ENCODE assay signal across 9 cellular contexts in the genomic region with DNA sequence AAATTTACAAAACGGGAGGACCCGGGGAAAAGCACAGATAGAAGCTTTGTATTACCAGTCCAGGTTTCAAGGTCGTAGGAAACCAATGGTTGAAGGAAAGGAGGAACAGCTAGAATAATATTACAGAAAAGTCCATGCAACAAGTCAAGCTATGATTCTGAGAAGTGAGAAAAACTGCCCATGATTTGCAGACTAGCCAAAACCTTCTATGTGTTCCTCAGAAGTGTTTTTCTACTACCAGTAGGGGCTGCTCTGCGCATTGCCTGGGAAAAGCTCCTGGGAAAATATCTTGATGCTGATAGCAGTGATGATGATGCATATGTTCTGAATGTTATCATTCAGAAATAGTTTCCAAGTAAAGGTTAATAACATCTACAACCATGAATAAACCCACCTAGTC. TPM values are rescaled to one million over a fixed set of nuclear protein-coding genes. Genes with fewer than 3 reads are reported as not detected.
DNase-seq lines count a peak whose midpoint lies in the region; ATAC-seq, FAIRE-seq and TF ChIP-seq lines count a peak whose summit lies in the region.
"Had no signal": no experiment of that assay in that cellular context is flagged by ENCODE, and none has a peak within 500 bp of the region (broad histone marks: within the 10 kb centered on the region; RNA-seq: fewer than 3 reads in every experiment).

No MANE protein-coding gene starts in this region.

- POLR2A ChIA-PET in GM10248 (lab: Yijun Ruan, JAX): no interaction called here
- POLR2A ChIA-PET in endothelial cell of umbilical vein (lab: Charles Lee): no interaction called here

- no peaks in the 10 kb centered on the region for H3K9me1 ChIP-seq in endothelial cell of umbilical vein (replicated peaks; ENCODE audit: control insufficient read depth, extremely low read depth, insufficient read depth, low read length)

- dilution Hi-C loops in endothelial cell of umbilical vein (cut with MboI; ENCODE audit: extremely low pct_ligation_motif_present, low sequenced_read_pairs): no loop called here

- H3K36me3 ChIP-seq in endothelial cell of umbilical vein (ENCODE audit: control insufficient read depth in 2 of 2, extremely low read depth in 1 of 2, insufficient read depth in 2 of 2, low read length in 2 of 2) (no peaks in the 10 kb centered on the region), ovary (no peaks in the 10 kb centered on the region)

- no peaks in the 10 kb centered on the region for H4K20me1 ChIP-seq in endothelial cell of umbilical vein (replicated peaks; ENCODE audit: control insufficient read depth, extremely low read depth, insufficient read depth, low read length)

- no peak overlapping the region for H3K4me3 ChIP-seq in endothelial cell of umbilical vein (replicated peaks in 1 of 3; ENCODE audit: insufficient read depth in 1 of 3, low read depth in 1 of 3, low read length in 3 of 3)
- H3K4me3 ChIP-seq in ovary: peak overlapping the region; percentile 52
- no peak overlapping the region for H3K4me3 ChIP-seq in lower leg skin (ENCODE audit: low read depth, poor library complexity, severe bottlenecking)

- no peaks in the 10 kb centered on the region for H3K79me2 ChIP-seq in endothelial cell of umbilical vein (ENCODE audit: control insufficient read depth, insufficient read depth, low read length)

- TF ChIP-seq EP300 in ovary (IDR thresholded peaks at IDR 0.05): no peak

- peaks cover 4% of the 10 kb centered on the region for H3K4me1 ChIP-seq in endothelial cell of umbilical vein (ENCODE audit: control insufficient read depth, extremely low read depth, insufficient read depth, low read length)
- peaks cover 3% of the 10 kb centered on the region for H3K4me1 ChIP-seq in ovary (ENCODE audit: insufficient read depth)

- no peak for TF ChIP-seq POLR2A in endothelial cell of umbilical vein (IDR thresholded peaks at IDR 0.05; ENCODE audit: low read depth, low read length)
- no peak for TF ChIP-seq POLR2A in ovary (IDR thresholded peaks at IDR 0.05)
- TF ChIP-seq POLR2A in lower leg skin (IDR thresholded peaks at IDR 0.05): no peak

- 0 to 5% (median 2%) methylated on average over 4 of the region's 4 CpGs for WGBS in ovary, 3 donors
- 4 to 9% methylated on average over 4 of the region's 4 CpGs for WGBS in lower leg skin, 2 donors

- no peak overlapping the region for H3K27ac Mint-ChIP-seq in activated T-helper 17 cell treated with anti-CD3 and anti-CD28 coated beads, Interleukin-2, amount 50 U/mL, for 72 hours

- H3K27me3 ChIP-seq in endothelial cell of umbilical vein (ENCODE audit: control insufficient read depth in 2 of 2, insufficient read depth in 2 of 2, low read length in 2 of 2): peaks cover 28 to 39% of the 10 kb centered on the region in 2 experiments
- H3K27me3 ChIP-seq in ovary: no peaks in the 10 kb centered on the region

- H3K36me3 Mint-ChIP-seq in activated T-helper 17 cell treated with anti-CD3 and anti-CD28 coated beads, Interleukin-2, amount 50 U/mL, for 72 hours (ENCODE audit: low read depth): no peaks in the 10 kb centered on the region

- intact Hi-C loops in endothelial cell of umbilical vein (cut with micrococcal nuclease): loop anchor here (2.0 kb wide), 1 partner anchor 834 kb away; no protein-coding TSS in a partner anchor
- intact Hi-C loops in ovary (cut with DNase I): no loop called here
- intact Hi-C loops in lower leg skin (cut with DNase I; ENCODE audit: low total_unique reads): no loop called here

- no peaks in the 10 kb centered on the region for H3K4me1 Mint-ChIP-seq in activated T-helper 17 cell treated with anti-CD3 and anti-CD28 coated beads, Interleukin-2, amount 50 U/mL, for 72 hours

- no peaks in the 10 kb centered on the region for H3K9me3 Mint-ChIP-seq in activated T-helper 17 cell treated with anti-CD3 and anti-CD28 coated beads, Interleukin-2, amount 50 U/mL, for 72 hours

- peak; percentile 7 for TF ChIP-seq CTCF in GM10248 (IDR thresholded peaks at IDR 0.05; ENCODE audit: control extremely low read depth, extremely low read depth, low read depth, missing control alignments)
- peak; percentile 36 to 53 for TF ChIP-seq CTCF in endothelial cell of umbilical vein (IDR thresholded peaks at IDR 0.05; ENCODE audit: extremely low read depth in 1 of 2, insufficient read depth in 1 of 2, low read depth in 1 of 2, low read length in 2 of 2)
- peak in 2 of 3 donors; percentile 42 to 43 for TF ChIP-seq CTCF in ovary (IDR thresholded peaks at IDR 0.05)
- no peak for TF ChIP-seq CTCF in lower leg skin (IDR thresholded peaks at IDR 0.05)

- CTCF ChIA-PET in GM10248 (lab: Yijun Ruan, JAX) (interaction anchor here (1.0 to 2.5 kb wide), 2 partner anchors 9 to 16 kb away, joined by 4 to 9 read pairs; no protein-coding TSS in a partner anchor), endothelial cell of umbilical vein (lab: Charles Lee) (interaction anchor here (0.7 to 2.8 kb wide), 17 partner anchors 8 to 1141 kb away, joined by 3 to 14 read pairs (median 4); no protein-coding TSS in a partner anchor)

- peaks cover 38% of the 10 kb centered on the region for H3K27me3 Mint-ChIP-seq in activated T-helper 17 cell treated with anti-CD3 and anti-CD28 coated beads, Interleukin-2, amount 50 U/mL, for 72 hours

- FAIRE-seq in endothelial cell of umbilical vein (lab: Jason Lieb, UNC): peak; percentile 76

- H3K27ac ChIP-seq in endothelial cell of umbilical vein (ENCODE audit: insufficient read depth, low read depth, low read length) (no peak overlapping the region), ovary (peak overlapping the region in 1 of 2 donors; percentile 69)

- DNase-seq in GM10248 (ENCODE audit: extremely low spot score) (peak; percentile 2), NCI-H345 (lab: John Stamatoyannopoulos, UW) (peak; percentile 55), endothelial cell of umbilical vein (ENCODE audit: low read depth, low spot score) (peak; percentile 34), ovary (peak in 3 of 5 donors; percentile 26 to 51 (median 37)), lower leg skin (ENCODE audit: low spot score in 2 of 2) (no peak)
- no peak for DNase-seq in activated effector memory CD4-positive, alpha-beta T cell treated with Interleukin-2 at 50 U/mL for 16 hours
- DNase-seq: stimulated activated CD4-positive, alpha-beta T cell treated with anti-CD3 and anti-CD28 coated beads, Interleukin-4, amount 100 ng/mL, for 4 hours had no signal

- no peak overlapping the region for H2AFZ ChIP-seq in endothelial cell of umbilical vein (ENCODE audit: low read depth, low read length)

- H3K9me3 ChIP-seq in endothelial cell of umbilical vein (replicated peaks; ENCODE audit: control insufficient read depth, insufficient read depth, low read length) (no peaks in the 10 kb centered on the region), ovary (no peaks in the 10 kb centered on the region)

- H3K9ac ChIP-seq in endothelial cell of umbilical vein (replicated peaks; ENCODE audit: extremely low read depth, insufficient read depth, low read length): no peak overlapping the region

- H3K4me3 Mint-ChIP-seq in activated T-helper 17 cell treated with anti-CD3 and anti-CD28 coated beads, Interleukin-2, amount 50 U/mL, for 72 hours: no peak overlapping the region

- ATAC-seq in activated T-helper 17 cell treated with anti-CD3 and anti-CD28 coated beads, Interleukin-2, amount 50 U/mL, for 72 hours (replicated peaks): no peak
- ATAC-seq in HG03432 (IDR thresholded peaks at IDR 0.05; ENCODE audit: unreplicated experiment): no peak

- BruUV-seq in endothelial cell of umbilical vein (replicated peaks; lab: Mats Ljungman, UMichigan): no TSS peak

- peak overlapping the region; percentile 37 for H3K4me2 ChIP-seq in endothelial cell of umbilical vein (ENCODE audit: insufficient read depth, low read length)

TF ChIP-seq in endothelial cell of umbilical vein, 7 proteins besides CTCF, POLR2A, EP300 and RAD21:
- TF ChIP-seq EZH2 (IDR thresholded peaks at IDR 0.05; ENCODE audit: borderline replicate concordance, low read depth, low read length, severe bottlenecking): no peak

RNA-seq across cellular contexts. Expression of a gene that starts 2.2 kb away (rescaled TPM):
- not detected in 2 replicates for total RNA-seq in endothelial cell of umbilical vein
- polyA plus RNA-seq in endothelial cell of umbilical vein: not detected in 2 replicates
- not detected in 2 replicates for polyA plus RNA-seq in endothelial cell of umbilical vein (2011; cell fraction: cytosol; rRNA removed)
- polyA plus RNA-seq in endothelial cell of umbilical vein (2011; cell fraction: nucleus; rRNA removed): not detected in 2 replicates
- not detected in 2 replicates for polyA plus RNA-seq in endothelial cell of umbilical vein (2012)
- polyA minus RNA-seq in endothelial cell of umbilical vein: not detected in 2 replicates
- polyA minus RNA-seq in endothelial cell of umbilical vein (2011; cell fraction: cytosol; rRNA and poly(A)+ RNA removed): not detected
- not detected in 2 replicates for polyA minus RNA-seq in endothelial cell of umbilical vein (2011; cell fraction: nucleus; rRNA and poly(A)+ RNA removed)
- 1 to 10 TPM; 1.5 to 7.8 (median 4.1) TPM for total RNA-seq in ovary
- polyA plus RNA-seq in ovary: 10 to 100 TPM in 1 of 2 donors, 1 to 10 TPM in 1; 3.4 to 11.0 TPM
- 1 to 10 TPM in 3 of 4 donors, under 1 TPM in 1; 0.65 to 8.3 (median 3.6) TPM for total RNA-seq in lower leg skin
- total RNA-seq in activated T-helper 17 cell treated with anti-CD3 and anti-CD28 coated beads, Interleukin-2, amount 50 U/mL, for 72 hours: not detected

Comparison
In these comparisons a context has a peak if more than half of its experiments do, and no peak if none do; other contexts are left out.
1. DNase-seq: peak in GM10248 (single experiment), NCI-H345 (single experiment), endothelial cell of umbilical vein (single experiment) and ovary (3 of 5); none in lower leg skin (0 of 2) and activated effector memory CD4-positive, alpha-beta T cell treated with Interleukin-2 at 50 U/mL for 16 hours (single experiment).
2. CTCF ChIP-seq: peak in GM10248 (single experiment), endothelial cell of umbilical vein (2 of 2) and ovary (2 of 3); none in lower leg skin (0 of 3).